In genomic region chr7:116196947-116197346, GRCh38 we compare ENCODE assay signal across 30 cellular contexts.
"Had no signal": no experiment of that assay in that cellular context is flagged by ENCODE, and none has a peak within 500 bp of the region (broad histone marks: within the 10 kb centered on the region; RNA-seq: fewer than 3 reads in every experiment).

No MANE protein-coding gene starts in this region.

- H3K79me2 ChIP-seq: parathyroid adenoma had no signal

- H3K4me2 ChIP-seq: neural progenitor cell had no signal

- H3K9me3 ChIP-seq: left lung, lower lobe of right lung, neutrophil, right atrium auricular region, spleen, suprapubic skin, thoracic aorta, tibial artery, upper lobe of right lung had no signal

- H3K4me1 Mint-ChIP-seq: naive B cell; natural killer cell; nephron progenitor cell; stimulated activated effector memory CD8-positive, alpha-beta T cell treated with anti-CD3 and anti-CD28 coated beads, Interleukin-12 subunit alpha, Interleukin-12 subunit beta, amount 100 ng/mL, for 72 hours had no signal

- H3K9me3 Mint-ChIP-seq: naive B cell; natural killer cell; nephron progenitor cell; neural progenitor cell; stimulated activated effector memory CD8-positive, alpha-beta T cell treated with anti-CD3 and anti-CD28 coated beads, Interleukin-12 subunit alpha, Interleukin-12 subunit beta, amount 100 ng/mL, for 72 hours; stimulated activated naive CD8-positive, alpha-beta T cell treated with anti-CD3 and anti-CD28 coated beads, Interleukin-15, Interleukin-2, amounts not matched to agents 100 ng/mL and 50 ng/mL, for 24 hours had no signal

- H3K27ac Mint-ChIP-seq: mesothelial cell of epicardium; naive B cell; natural killer cell; nephron progenitor cell; neural progenitor cell; stimulated activated effector memory CD8-positive, alpha-beta T cell treated with anti-CD3 and anti-CD28 coated beads, Interleukin-12 subunit alpha, Interleukin-12 subunit beta, amount 100 ng/mL, for 72 hours; stimulated activated naive CD8-positive, alpha-beta T cell treated with anti-CD3 and anti-CD28 coated beads, Interleukin-15, Interleukin-2, amounts not matched to agents 100 ng/mL and 50 ng/mL, for 24 hours had no signal

- H2AFZ ChIP-seq: neural progenitor cell, parathyroid adenoma had no signal

- H3K27me3 ChIP-seq: left lung, neural progenitor cell, neutrophil, right atrium auricular region, spleen, suprapubic skin, tibial artery, upper lobe of right lung had no signal

- H3K27me3 Mint-ChIP-seq: stimulated activated naive CD8-positive, alpha-beta T cell treated with anti-CD3 and anti-CD28 coated beads, Interleukin-15, Interleukin-2, amounts not matched to agents 100 ng/mL and 50 ng/mL, for 24 hours had no signal

- FAIRE-seq: keratinocyte, urothelium cell line had no signal

- H3K36me3 ChIP-seq: left lung, lower lobe of right lung, neural progenitor cell, neutrophil, right atrium auricular region, spleen, suprapubic skin, thoracic aorta, tibial artery, upper lobe of right lung had no signal

- DNase-seq: hippocampal formation; kidney glomerular epithelial cell; left cardiac atrium; lower lobe of right lung; mammary epithelial cell; mesendoderm; naive B cell; natural killer cell; nephron progenitor cell; occipital lobe; spleen; stimulated activated CD4-positive, alpha-beta T cell treated with anti-CD3 and anti-CD28 coated beads, Interleukin-4, amount 100 ng/mL, for 24 hours; stimulated activated naive CD4-positive, alpha-beta T cell; tibial artery; trophoblast cell; upper lobe of right lung had no signal

- H3K27ac ChIP-seq: left lung, lower lobe of right lung, neural progenitor cell, neutrophil, parathyroid adenoma, right atrium auricular region, skin epidermis, spleen, suprapubic skin, thoracic aorta, tibial artery, upper lobe of right lung had no signal

- ATAC-seq: left cardiac atrium; left lung; lower lobe of right lung; natural killer cell; sciatic nerve; stimulated activated effector memory CD8-positive, alpha-beta T cell treated with anti-CD3 and anti-CD28 coated beads, Interleukin-12 subunit alpha, Interleukin-12 subunit beta, amount 100 ng/mL, for 72 hours; upper lobe of right lung had no signal

- H3K9ac ChIP-seq: neural progenitor cell, parathyroid adenoma had no signal

- H3K4me3 ChIP-seq: left lung, lower lobe of right lung, neural progenitor cell, right atrium auricular region, skin epidermis, spleen, suprapubic skin, thoracic aorta, tibial artery, upper lobe of right lung had no signal

- H3K4me3 Mint-ChIP-seq: mesothelial cell of epicardium; naive B cell; natural killer cell; nephron progenitor cell; neural progenitor cell; stimulated activated effector memory CD8-positive, alpha-beta T cell treated with anti-CD3 and anti-CD28 coated beads, Interleukin-12 subunit alpha, Interleukin-12 subunit beta, amount 100 ng/mL, for 72 hours; stimulated activated naive CD8-positive, alpha-beta T cell treated with anti-CD3 and anti-CD28 coated beads, Interleukin-15, Interleukin-2, amounts not matched to agents 100 ng/mL and 50 ng/mL, for 24 hours had no signal

- H3K36me3 Mint-ChIP-seq: mesothelial cell of epicardium; naive B cell; natural killer cell; neural progenitor cell; stimulated activated effector memory CD8-positive, alpha-beta T cell treated with anti-CD3 and anti-CD28 coated beads, Interleukin-12 subunit alpha, Interleukin-12 subunit beta, amount 100 ng/mL, for 72 hours had no signal

- H3K4me1 ChIP-seq: left lung, lower lobe of right lung, neural progenitor cell, parathyroid adenoma, right atrium auricular region, spleen, suprapubic skin, upper lobe of right lung had no signal
